20 cellular contexts compared by ENCODE assay signal in the genomic region with DNA sequence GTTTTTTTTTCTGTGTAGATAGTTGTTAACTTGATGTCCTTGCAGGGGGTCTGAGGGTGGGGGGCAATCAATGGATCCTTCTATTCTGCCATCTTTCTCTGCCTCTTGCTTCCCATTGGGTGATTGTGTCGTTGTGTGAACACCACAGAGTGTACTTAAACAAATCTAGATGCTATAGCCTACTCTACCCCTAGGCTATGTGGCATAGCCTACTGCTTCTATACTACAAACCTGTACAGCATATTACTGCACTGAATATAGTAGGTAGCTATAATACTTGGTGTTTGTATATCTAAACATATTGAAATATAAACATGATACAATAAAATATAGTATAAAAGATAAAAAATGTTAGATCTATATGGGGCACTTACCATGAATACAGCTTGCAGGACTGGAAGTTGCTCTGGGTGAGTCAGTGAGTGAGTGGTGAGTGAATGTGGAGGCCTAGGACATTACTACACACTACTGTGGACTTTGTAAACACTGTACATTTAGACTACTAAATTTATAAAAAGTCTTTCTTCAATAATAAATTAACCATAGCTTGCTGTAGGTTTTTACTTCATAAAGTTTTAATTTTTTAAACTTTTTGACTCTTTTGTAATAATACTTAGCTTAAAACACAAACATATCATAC.
"Had no signal": no experiment of that assay in that cellular context is flagged by ENCODE, and none has a peak within 500 bp of the region (broad histone marks: within the 10 kb centered on the region; RNA-seq: fewer than 3 reads in every experiment).

No MANE protein-coding gene starts in this region.

- DNase-seq: activated CD4-positive, alpha-beta memory T cell treated with anti-CD3 and anti-CD28 coated beads, Interleukin-2, amount 10 ng/mL, durations not matched to agents 7 days and 5 days; activated effector memory CD4-positive, alpha-beta T cell treated with Interleukin-2 at 50 U/mL for 16 hours; activated naive CD4-positive, alpha-beta T cell treated with anti-CD3 and anti-CD28 coated beads, Interleukin-2, amount 50 U/mL, for 16 hours; activated T-cell treated with anti-CD3 and anti-CD28 coated beads, Interleukin-2, amount 50 U/mL, for 4 hours; central memory CD4-positive, alpha-beta T cell; colonic mucosa; gastrocnemius medialis; heart left ventricle; left lung; mammary epithelial cell; naive thymus-derived CD4-positive, alpha-beta T cell; pancreas; sigmoid colon; stimulated activated CD4-positive, alpha-beta T cell treated with anti-CD3 and anti-CD28 coated beads, Interleukin-2, amount 100 ng/mL, for 48 hours; stimulated activated naive B cell treated with anti-CD40 and anti-IgM and Interleukin-4, amounts not matched to agents 10 μg/mL and 1 μg/mL and 100 μg/mL, for 72 hours; T-helper 1 cell; T1000; tibial artery; WERI-Rb-1 had no signal

- H3K9me3 ChIP-seq: colonic mucosa, gastrocnemius medialis, pancreas had no signal

- H3K27me3 ChIP-seq: colonic mucosa, esophagus muscularis mucosa, gastrocnemius medialis, heart left ventricle, left lung, pancreas, sigmoid colon, tibial artery had no signal

- H3K27ac ChIP-seq: colonic mucosa, esophagus muscularis mucosa, gastrocnemius medialis, heart left ventricle, left lung, pancreas, sigmoid colon, tibial artery, WERI-Rb-1 had no signal

- H3K4me1 ChIP-seq: colonic mucosa, esophagus muscularis mucosa, gastrocnemius medialis, heart left ventricle, left lung, pancreas, sigmoid colon, tibial artery had no signal

- H3K4me3 ChIP-seq: colonic mucosa, esophagus muscularis mucosa, gastrocnemius medialis, heart left ventricle, left lung, pancreas, sigmoid colon, tibial artery had no signal

- H3K36me3 ChIP-seq: colonic mucosa, esophagus muscularis mucosa, gastrocnemius medialis, heart left ventricle, left lung, pancreas, sigmoid colon, tibial artery, WERI-Rb-1 had no signal
